Comparison of ENCODE assay signal across 39 cellular contexts in the genomic region with DNA sequence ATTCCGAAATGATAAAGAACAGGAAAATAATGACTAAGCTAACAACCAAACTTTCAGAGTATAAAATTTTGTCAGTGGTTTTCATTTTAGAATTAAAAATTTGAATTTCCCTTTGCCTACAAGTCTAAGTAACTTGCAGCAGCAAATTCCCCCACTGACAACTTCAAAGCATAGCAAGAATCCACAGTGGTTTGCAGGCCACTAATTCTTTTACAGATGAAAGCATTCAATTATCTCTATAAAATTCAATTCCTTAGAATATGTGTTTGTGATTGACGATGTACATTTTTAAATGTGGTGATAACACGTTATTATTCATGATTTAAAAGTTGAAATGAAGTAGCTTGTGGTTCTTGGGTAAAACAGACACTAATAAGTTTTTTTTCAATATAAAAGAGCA.
"Had no signal": no experiment of that assay in that cellular context is flagged by ENCODE, and none has a peak within 500 bp of the region (broad histone marks: within the 10 kb centered on the region; RNA-seq: fewer than 3 reads in every experiment).

No MANE protein-coding gene starts in this region.

- DNase-seq: activated B cell treated with CpG ODN at 0.5 μM for 24 hours; activated CD4-positive, alpha-beta memory T cell treated with anti-CD3 and anti-CD28 coated beads, Interleukin-2, amount 10 ng/mL, durations not matched to agents 7 days and 5 days; activated CD4-positive, alpha-beta T cell treated with anti-CD3 and anti-CD28 coated beads for 4 hours; activated CD4-positive, alpha-beta T cell treated with anti-CD3 and anti-CD28 coated beads, Interleukin-2, amount 10 ng/mL, durations not matched to agents 7 days and 5 days; activated CD4-positive, alpha-beta T cell treated with anti-CD3 and anti-CD28 coated beads, Interleukin-2, amount 50 U/mL, for 48 hours; activated CD4-positive, CD25-positive, alpha-beta regulatory T cell treated with anti-CD3 and anti-CD28 coated beads, Interleukin-2, amount 50 U/mL, for 72 hours; activated CD8-positive, alpha-beta memory T cell treated with anti-CD3 and anti-CD28 coated beads for 24 hours; activated CD8-positive, alpha-beta memory T cell treated with anti-CD3 and anti-CD28 coated beads, Interleukin-2, amount 10 ng/mL, durations not matched to agents 7 days and 5 days; activated CD8-positive, alpha-beta memory T cell treated with anti-CD3 and anti-CD28 coated beads, Interleukin-2, amount 50 U/mL, for 48 hours; activated CD8-positive, alpha-beta T cell treated with anti-CD3 and anti-CD28 coated beads, Interleukin-2, amount 10 ng/mL, durations not matched to agents 7 days and 5 days; activated effector memory CD4-positive, alpha-beta T cell treated with anti-CD3 and anti-CD28 coated beads, Interleukin-2, amount 50 U/mL, for 16 hours; activated naive CD4-positive, alpha-beta T cell treated with anti-CD3 and anti-CD28 coated beads, Interleukin-2, amount 10 ng/mL, durations not matched to agents 7 days and 5 days; activated naive CD4-positive, alpha-beta T cell treated with Interleukin-2 at 50 U/mL for 16 hours; activated naive CD8-positive, alpha-beta T cell treated with anti-CD3 and anti-CD28 coated beads, Interleukin-2, amount 10 ng/mL, durations not matched to agents 7 days and 5 days; activated naive CD8-positive, alpha-beta T cell treated with anti-CD3 and anti-CD28 coated beads, Interleukin-2, amount 50 U/mL, for 24 hours; activated T-cell treated with anti-CD3 and anti-CD28 coated beads, Interleukin-2, amount 50 U/mL, for 1 hour; activated T-cell treated with anti-CD3 and anti-CD28 coated beads, Interleukin-2, amount 50 U/mL, for 4 hours; activated T-cell treated with anti-CD3 and anti-CD28 coated beads, Interleukin-2, amount 50 U/mL, for 72 hours; amygdala; anterior cingulate cortex; caudate nucleus; cerebellar nuclear complex; SW 1271; T-helper 1 cell; T-helper 2 cell; T-helper 9 cell had no signal

- FAIRE-seq: bronchial epithelial cell, TTC549 had no signal

- H3K9me3 ChIP-seq: ascending aorta had no signal

- H3K9me3 Mint-ChIP-seq: activated CD4-positive, alpha-beta memory T cell treated with anti-CD3 and anti-CD28 coated beads, Interleukin-2, amount 10 ng/mL, durations not matched to agents 7 days and 5 days; activated naive CD4-positive, alpha-beta T cell treated with anti-CD3 and anti-CD28 coated beads, Interleukin-2, amount 50 U/mL, for 24 hours; activated T-cell treated with anti-CD3 and anti-CD28 coated beads, Interleukin-2, amount 50 U/mL, for 72 hours; activated T-helper 17 cell treated with anti-CD3 and anti-CD28 coated beads, Interleukin-2, amount 50 U/mL, for 72 hours; central memory CD8-positive, alpha-beta T cell; T-helper 2 cell treated with Interferon-gamma antibody and Interleukin-4, amounts not matched to agents 5 μg/mL and 100 μg/mL, for 36 hours had no signal

- H3K4me3 ChIP-seq: ascending aorta, cardiac muscle cell had no signal

- H3K27me3 ChIP-seq: ascending aorta, cardiac muscle cell had no signal

- H3K4me1 Mint-ChIP-seq: activated naive CD4-positive, alpha-beta T cell treated with anti-CD3 and anti-CD28 coated beads, Interleukin-2, amount 50 U/mL, for 24 hours; activated naive CD8-positive, alpha-beta T cell treated with anti-CD3 and anti-CD28 coated beads, Interleukin-2, amount 10 ng/mL, durations not matched to agents 7 days and 5 days; activated naive CD8-positive, alpha-beta T cell treated with anti-CD3 and anti-CD28 coated beads, Interleukin-2, amount 50 U/mL, for 24 hours; brain; central memory CD8-positive, alpha-beta T cell had no signal

- H3K4me3 Mint-ChIP-seq: activated B cell treated with CpG ODN at 0.5 μM for 24 hours; activated CD4-positive, alpha-beta memory T cell treated with anti-CD3 and anti-CD28 coated beads, Interleukin-2, amount 10 ng/mL, durations not matched to agents 7 days and 5 days; activated CD4-positive, alpha-beta T cell treated with anti-CD3 and anti-CD28 coated beads, Interleukin-2, amount 10 ng/mL, durations not matched to agents 7 days and 5 days; activated CD8-positive, alpha-beta memory T cell treated with anti-CD3 and anti-CD28 coated beads, Interleukin-2, amount 10 ng/mL, durations not matched to agents 7 days and 5 days; activated CD8-positive, alpha-beta T cell treated with anti-CD3 and anti-CD28 coated beads, Interleukin-2, amount 10 ng/mL, durations not matched to agents 7 days and 5 days; activated naive CD4-positive, alpha-beta T cell treated with anti-CD3 and anti-CD28 coated beads, Interleukin-2, amount 10 ng/mL, durations not matched to agents 7 days and 5 days; activated naive CD4-positive, alpha-beta T cell treated with anti-CD3 and anti-CD28 coated beads, Interleukin-2, amount 50 U/mL, for 24 hours; activated naive CD8-positive, alpha-beta T cell; activated naive CD8-positive, alpha-beta T cell treated with anti-CD3 and anti-CD28 coated beads, Interleukin-2, amount 10 ng/mL, durations not matched to agents 7 days and 5 days; activated naive CD8-positive, alpha-beta T cell treated with anti-CD3 and anti-CD28 coated beads, Interleukin-2, amount 50 U/mL, for 24 hours; activated T-cell treated with anti-CD3 and anti-CD28 coated beads, Interleukin-2, amount 50 U/mL, for 4 hours; activated T-cell treated with anti-CD3 and anti-CD28 coated beads, Interleukin-2, amount 50 U/mL, for 72 hours; activated T-helper 1 cell treated with anti-CD3 and anti-CD28 coated beads, Interleukin-12 subunit alpha, Interleukin-12 subunit beta, Interleukin-2, Interleukin-4 antibody, amounts not matched to agents 30 ng/mL and 10 ng/mL and 1 ng/mL, durations not matched to agents 14 hours and 24 hours and 36 hours; activated T-helper 17 cell treated with anti-CD3 and anti-CD28 coated beads, Interleukin-2, amount 50 U/mL, for 72 hours; brain; central memory CD8-positive, alpha-beta T cell; T-helper 1 cell treated with Interleukin-12 subunit alpha and Interleukin-12 subunit beta and Interleukin-4 antibody, amounts not matched to agents 30 μg/mL and 1 μg/mL, for 36 hours; T-helper 2 cell treated with Interferon-gamma antibody and Interleukin-4, amounts not matched to agents 5 μg/mL and 100 μg/mL, for 36 hours had no signal

- H3K27ac Mint-ChIP-seq: activated B cell treated with CpG ODN at 0.5 μM for 24 hours; activated CD4-positive, alpha-beta memory T cell treated with anti-CD3 and anti-CD28 coated beads, Interleukin-2, amount 10 ng/mL, durations not matched to agents 7 days and 5 days; activated CD4-positive, alpha-beta T cell treated with anti-CD3 and anti-CD28 coated beads, Interleukin-2, amount 10 ng/mL, durations not matched to agents 7 days and 5 days; activated CD8-positive, alpha-beta memory T cell treated with anti-CD3 and anti-CD28 coated beads, Interleukin-2, amount 10 ng/mL, durations not matched to agents 7 days and 5 days; activated CD8-positive, alpha-beta T cell treated with anti-CD3 and anti-CD28 coated beads, Interleukin-2, amount 10 ng/mL, durations not matched to agents 7 days and 5 days; activated naive CD4-positive, alpha-beta T cell treated with anti-CD3 and anti-CD28 coated beads, Interleukin-2, amount 10 ng/mL, durations not matched to agents 7 days and 5 days; activated naive CD4-positive, alpha-beta T cell treated with anti-CD3 and anti-CD28 coated beads, Interleukin-2, amount 50 U/mL, for 24 hours; activated naive CD8-positive, alpha-beta T cell; activated naive CD8-positive, alpha-beta T cell treated with anti-CD3 and anti-CD28 coated beads, Interleukin-2, amount 10 ng/mL, durations not matched to agents 7 days and 5 days; activated naive CD8-positive, alpha-beta T cell treated with anti-CD3 and anti-CD28 coated beads, Interleukin-2, amount 50 U/mL, for 24 hours; activated T-helper 17 cell treated with anti-CD3 and anti-CD28 coated beads, Interleukin-2, amount 50 U/mL, for 72 hours; brain; T-helper 1 cell treated with Interleukin-12 subunit alpha and Interleukin-12 subunit beta and Interleukin-4 antibody, amounts not matched to agents 30 μg/mL and 1 μg/mL, for 36 hours; T-helper 2 cell treated with Interferon-gamma antibody and Interleukin-4, amounts not matched to agents 5 μg/mL and 100 μg/mL, for 36 hours had no signal

- H3K4me1 ChIP-seq: ascending aorta had no signal

- H3K27ac ChIP-seq: ascending aorta, cardiac muscle cell, VCaP had no signal

- H3K27me3 Mint-ChIP-seq: activated B cell treated with CpG ODN at 0.5 μM for 24 hours; activated CD4-positive, alpha-beta memory T cell treated with anti-CD3 and anti-CD28 coated beads, Interleukin-2, amount 10 ng/mL, durations not matched to agents 7 days and 5 days; activated CD4-positive, alpha-beta T cell treated with anti-CD3 and anti-CD28 coated beads, Interleukin-2, amount 10 ng/mL, durations not matched to agents 7 days and 5 days; activated CD8-positive, alpha-beta memory T cell treated with anti-CD3 and anti-CD28 coated beads, Interleukin-2, amount 10 ng/mL, durations not matched to agents 7 days and 5 days; activated naive CD4-positive, alpha-beta T cell treated with anti-CD3 and anti-CD28 coated beads, Interleukin-2, amount 10 ng/mL, durations not matched to agents 7 days and 5 days; activated naive CD4-positive, alpha-beta T cell treated with anti-CD3 and anti-CD28 coated beads, Interleukin-2, amount 50 U/mL, for 24 hours; activated naive CD8-positive, alpha-beta T cell; activated naive CD8-positive, alpha-beta T cell treated with anti-CD3 and anti-CD28 coated beads, Interleukin-2, amount 10 ng/mL, durations not matched to agents 7 days and 5 days; activated naive CD8-positive, alpha-beta T cell treated with anti-CD3 and anti-CD28 coated beads, Interleukin-2, amount 50 U/mL, for 24 hours; activated T-helper 17 cell treated with anti-CD3 and anti-CD28 coated beads, Interleukin-2, amount 50 U/mL, for 72 hours; brain; central memory CD8-positive, alpha-beta T cell had no signal
